ENCODE assay signal across 20 cellular contexts in the genomic region with DNA sequence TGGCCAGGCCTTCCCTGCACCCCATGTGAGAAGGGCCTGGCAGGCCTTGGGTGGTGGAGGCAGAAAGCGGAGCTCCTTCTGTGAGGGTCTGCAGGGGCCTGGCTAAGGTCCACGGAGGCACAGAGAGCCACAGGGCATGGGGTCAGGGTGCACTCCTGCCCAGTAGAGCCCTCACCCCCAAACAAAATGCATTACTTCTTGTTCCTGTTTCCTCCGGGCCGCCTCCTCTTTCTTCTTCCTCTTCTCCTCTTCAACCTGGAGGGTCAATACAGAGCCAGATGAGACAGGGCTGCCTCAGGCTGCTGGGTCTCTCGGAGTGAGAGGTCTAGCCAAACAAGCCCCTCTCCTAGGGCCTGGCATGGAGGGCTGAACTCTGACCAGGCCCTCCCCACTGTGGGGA. TPM values are rescaled to one million over a fixed set of nuclear protein-coding genes. Genes with fewer than 3 reads are reported as not detected.
DNase-seq lines count a peak whose midpoint lies in the region; ATAC-seq and TF ChIP-seq lines count a peak whose summit lies in the region.
"Had no signal": no experiment of that assay in that cellular context is flagged by ENCODE, and none has a peak within 500 bp of the region (broad histone marks: within the 10 kb centered on the region; RNA-seq: fewer than 3 reads in every experiment).

No MANE protein-coding gene starts in this region.

- H3K27me3 Mint-ChIP-seq in WTC11 (ENCODE audit: low read depth): no peaks in the 10 kb centered on the region

- no peaks in the 10 kb centered on the region for H3K9me3 Mint-ChIP-seq in WTC11
- H3K9me3 Mint-ChIP-seq: activated naive CD4-positive, alpha-beta T cell treated with anti-CD3 and anti-CD28 coated beads, Interleukin-2, amount 50 U/mL, for 72 hours; neural progenitor cell had no signal

- no peaks in the 10 kb centered on the region for H3K79me2 ChIP-seq in parathyroid adenoma

- TF ChIP-seq CTCF in parathyroid adenoma (IDR thresholded peaks at IDR 0.05) (no peak), WTC11 (IDR thresholded peaks at IDR 0.05) (no peak)

- H3K9ac ChIP-seq in parathyroid adenoma: no peak overlapping the region
- H3K9ac ChIP-seq: neural progenitor cell had no signal

- intact Hi-C loops in cardiac septum (cut with DNase I): no loop called here
- intact Hi-C loops in right cardiac atrium (cut with DNase I): no loop called here

- no peak for ATAC-seq in right cardiac atrium
- ATAC-seq in WTC11: no peak
- ATAC-seq: activated naive CD4-positive, alpha-beta T cell treated with anti-CD3 and anti-CD28 coated beads, Interleukin-2, amount 50 U/mL, for 72 hours had no signal

- H3K4me3 Mint-ChIP-seq in WTC11: no peak overlapping the region
- H3K4me3 Mint-ChIP-seq: neural progenitor cell had no signal

- H3K36me3 Mint-ChIP-seq in WTC11: peaks cover 37% of the 10 kb centered on the region

- POLR2A ChIA-PET in WTC11 (lab: Charles Lee): no interaction called here

- H3K27me3 ChIP-seq in right cardiac atrium (ENCODE audit: control insufficient read depth, insufficient read depth) (no peaks in the 10 kb centered on the region), parathyroid adenoma (ENCODE audit: control insufficient read depth, insufficient read depth, low read length) (no peaks in the 10 kb centered on the region)
- H3K27me3 ChIP-seq: brain microvascular endothelial cell, neural progenitor cell, SJSA1, uterus had no signal

- H3K4me2 ChIP-seq in parathyroid adenoma (ENCODE audit: low read length): no peak overlapping the region
- H3K4me2 ChIP-seq: neural progenitor cell had no signal

- no peak overlapping the region for H3K4me3 ChIP-seq in right cardiac atrium (ENCODE audit: low read length)
- no peak overlapping the region for H3K4me3 ChIP-seq in parathyroid adenoma (ENCODE audit: low read depth, low read length)
- H3K4me3 ChIP-seq: neural progenitor cell, SJSA1, uterus had no signal

- WGBS in right cardiac atrium: 87% methylated on average over 5 of the region's 5 CpGs

- H3K27ac Mint-ChIP-seq in WTC11: no peak overlapping the region
- H3K27ac Mint-ChIP-seq: neural progenitor cell had no signal

- H3K4me1 ChIP-seq in right cardiac atrium (ENCODE audit: control insufficient read depth, insufficient read depth, low read length) (no peaks in the 10 kb centered on the region), parathyroid adenoma (peaks cover 18% of the 10 kb centered on the region)
- H3K4me1 ChIP-seq: uterus had no signal

- DNase-seq in cardiac septum (ENCODE audit: low spot score): peak; percentile 73
- no peak for DNase-seq in right cardiac atrium
- DNase-seq in WTC11 (ENCODE audit: low spot score): no peak
- no peak for DNase-seq in HCEC 1CT
- no peak for DNase-seq in NCI-H526 (lab: John Stamatoyannopoulos, UW)
- DNase-seq in GF-D8 (lab: John Stamatoyannopoulos, UW): no peak
- DNase-seq: activated CD4-positive, alpha-beta T cell treated with anti-CD3 and anti-CD28 coated beads for 48 hours; brain microvascular endothelial cell; COR-L47; GOT3; NCI-H187; NCI-H345; stimulated activated naive CD4-positive, alpha-beta T cell treated with Interleukin-2 at 50 U/mL for 16 hours; T-helper 9 cell; uterus had no signal

- H2AFZ ChIP-seq in parathyroid adenoma: no peak overlapping the region
- H2AFZ ChIP-seq: neural progenitor cell had no signal

- CTCF ChIA-PET in WTC11 (lab: Charles Lee): interaction anchor here (0.9 to 1.6 kb wide), 2 partner anchors 10 to 89 kb away, joined by 3 to 5 read pairs; a partner anchor contains a TSS

- H3K27ac ChIP-seq in right cardiac atrium (ENCODE audit: low read length) (no peak overlapping the region), angular gyrus (ENCODE audit: low read depth, low read length) (peak overlapping the region; percentile 99), parathyroid adenoma (peak overlapping the region; percentile 97)
- H3K27ac ChIP-seq: brain microvascular endothelial cell, neural progenitor cell, SJSA1, uterus had no signal

- no peaks in the 10 kb centered on the region for H3K36me3 ChIP-seq in parathyroid adenoma (ENCODE audit: control insufficient read depth, insufficient read depth, low read length)
- H3K36me3 ChIP-seq: neural progenitor cell, uterus had no signal

- H3K4me1 Mint-ChIP-seq in WTC11: no peaks in the 10 kb centered on the region

- H3K9me3 ChIP-seq in right cardiac atrium (ENCODE audit: control insufficient read depth, low read length) (no peaks in the 10 kb centered on the region), parathyroid adenoma (ENCODE audit: control insufficient read depth, low read length) (no peaks in the 10 kb centered on the region)
- H3K9me3 ChIP-seq: SJSA1, uterus had no signal

TF ChIP-seq in WTC11, 78 proteins besides CTCF, POLR2A, EP300 and RAD21:
- TF ChIP-seq OVOL2 (CRISPR knock-in tag; IDR thresholded peaks at IDR 0.05; ENCODE audit: borderline replicate concordance) (no peak), FOXK1 (CRISPR knock-in tag; IDR thresholded peaks at IDR 0.05) (no peak), NR1H2 (CRISPR knock-in tag; IDR thresholded peaks at IDR 0.05) (no peak), FOXP1 (CRISPR knock-in tag; IDR thresholded peaks at IDR 0.05; ENCODE audit: borderline replicate concordance) (no peak), SMAD3 (CRISPR knock-in tag; IDR thresholded peaks at IDR 0.05; ENCODE audit: borderline replicate concordance) (no peak)
- TF ChIP-seq, protein P1, sequence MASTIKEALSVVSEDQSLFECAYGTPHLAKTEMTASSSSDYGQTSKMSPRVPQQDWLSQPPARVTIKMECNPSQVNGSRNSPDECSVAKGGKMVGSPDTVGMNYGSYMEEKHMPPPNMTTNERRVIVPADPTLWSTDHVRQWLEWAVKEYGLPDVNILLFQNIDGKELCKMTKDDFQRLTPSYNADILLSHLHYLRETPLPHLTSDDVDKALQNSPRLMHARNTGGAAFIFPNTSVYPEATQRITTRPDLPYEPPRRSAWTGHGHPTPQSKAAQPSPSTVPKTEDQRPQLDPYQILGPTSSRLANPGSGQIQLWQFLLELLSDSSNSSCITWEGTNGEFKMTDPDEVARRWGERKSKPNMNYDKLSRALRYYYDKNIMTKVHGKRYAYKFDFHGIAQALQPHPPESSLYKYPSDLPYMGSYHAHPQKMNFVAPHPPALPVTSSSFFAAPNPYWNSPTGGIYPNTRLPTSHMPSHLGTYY (CRISPR knock-in tag; IDR thresholded peaks at IDR 0.05): no peak
- TF ChIP-seq, protein P2, sequence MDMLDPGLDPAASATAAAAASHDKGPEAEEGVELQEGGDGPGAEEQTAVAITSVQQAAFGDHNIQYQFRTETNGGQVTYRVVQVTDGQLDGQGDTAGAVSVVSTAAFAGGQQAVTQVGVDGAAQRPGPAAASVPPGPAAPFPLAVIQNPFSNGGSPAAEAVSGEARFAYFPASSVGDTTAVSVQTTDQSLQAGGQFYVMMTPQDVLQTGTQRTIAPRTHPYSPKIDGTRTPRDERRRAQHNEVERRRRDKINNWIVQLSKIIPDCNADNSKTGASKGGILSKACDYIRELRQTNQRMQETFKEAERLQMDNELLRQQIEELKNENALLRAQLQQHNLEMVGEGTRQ (CRISPR knock-in tag; IDR thresholded peaks at IDR 0.05): no peak

RNA-seq across cellular contexts. Expression of a gene that starts 10.2 kb away (rescaled TPM):
- 189 TPM for total RNA-seq in cardiac septum
- total RNA-seq in right cardiac atrium: 100 to 1,000 TPM; 147 to 188 (median 159) TPM
- polyA plus RNA-seq in right cardiac atrium: 132 TPM
- total RNA-seq in WTC11 (2021): 160 to 189 TPM (median 181 TPM) in 3 replicates

RNA-seq across cellular contexts. Expression of a gene that starts 54.9 kb away (rescaled TPM):
- total RNA-seq in cardiac septum (17.1 TPM), right cardiac atrium (10 to 100 TPM; 14.4 to 18.8 (median 16.5) TPM), WTC11 (2021) (57.9 to 92.0 TPM (median 62.0 TPM) in 3 replicates)
- polyA plus RNA-seq in right cardiac atrium: 10.8 TPM
